In the genomic region with DNA sequence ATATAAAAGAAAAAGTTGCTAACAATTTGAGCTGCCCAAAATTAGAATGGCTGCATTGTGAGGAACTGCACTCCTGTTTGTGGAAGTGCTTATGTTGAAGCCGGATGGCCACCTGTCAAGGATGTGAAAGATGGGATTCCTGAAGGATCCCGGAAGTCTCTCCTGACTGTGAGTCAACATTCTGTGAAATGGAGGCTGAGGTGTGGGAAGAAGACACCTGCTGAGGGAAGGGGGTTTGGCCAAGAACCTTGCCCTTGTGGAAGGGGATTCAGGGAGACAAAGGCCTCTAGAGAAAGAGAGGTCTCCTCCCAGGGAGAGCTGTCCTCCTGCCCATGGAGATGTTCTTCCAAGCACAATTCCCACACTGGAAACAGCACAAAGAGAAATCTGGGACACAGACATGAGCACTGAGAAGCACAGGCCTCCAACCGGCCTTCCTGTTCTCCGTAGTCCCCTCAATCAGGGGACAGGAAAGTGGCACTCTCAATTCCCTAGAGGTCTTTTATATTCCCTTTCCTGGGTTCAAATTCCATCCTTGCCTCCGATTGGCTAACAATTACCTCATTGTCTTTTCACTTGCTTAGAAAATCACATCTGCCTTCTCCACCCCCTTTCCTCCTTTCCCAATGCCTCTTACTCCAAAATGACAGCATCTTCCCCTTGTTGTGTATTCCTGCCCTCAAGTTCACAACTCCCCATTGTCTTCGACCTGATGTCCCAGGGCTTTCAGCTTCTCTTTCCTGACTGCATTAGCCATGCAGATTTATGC, we compare ENCODE assay signal across 1 cellular context.
TF ChIP-seq lines count a peak whose summit lies in the region.

No MANE protein-coding gene starts in this region.

TF ChIP-seq in H1, 55 proteins besides CTCF, POLR2A, EP300 and RAD21 (continued from another document):
- TF ChIP-seq YY1 (IDR thresholded peaks at IDR 0.05; ENCODE audit: low read depth, low read length): peak; percentile 84
- TF ChIP-seq CHD2 (IDR thresholded peaks at IDR 0.05; ENCODE audit: low read length): no peak
- 0 out of 2 replicates have a peak, but pooled peaks have one; percentile 2 for TF ChIP-seq POU5F1 (IDR thresholded peaks at IDR 0.05; ENCODE audit: low read depth, low read length)
- TF ChIP-seq, protein P1, sequence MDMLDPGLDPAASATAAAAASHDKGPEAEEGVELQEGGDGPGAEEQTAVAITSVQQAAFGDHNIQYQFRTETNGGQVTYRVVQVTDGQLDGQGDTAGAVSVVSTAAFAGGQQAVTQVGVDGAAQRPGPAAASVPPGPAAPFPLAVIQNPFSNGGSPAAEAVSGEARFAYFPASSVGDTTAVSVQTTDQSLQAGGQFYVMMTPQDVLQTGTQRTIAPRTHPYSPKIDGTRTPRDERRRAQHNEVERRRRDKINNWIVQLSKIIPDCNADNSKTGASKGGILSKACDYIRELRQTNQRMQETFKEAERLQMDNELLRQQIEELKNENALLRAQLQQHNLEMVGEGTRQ (IDR thresholded peaks at IDR 0.05; ENCODE audit: low read length): no peak
- TF ChIP-seq NANOG (IDR thresholded peaks at IDR 0.05; ENCODE audit: insufficient read depth, low read depth, low read length, poor library complexity, severe bottlenecking): no peak
- TF ChIP-seq FOSL1 (IDR thresholded peaks at IDR 0.05; ENCODE audit: insufficient read depth, low read depth, low read length): no peak
- TF ChIP-seq SIX5 (IDR thresholded peaks at IDR 0.05; ENCODE audit: low read depth, low read length): no peak
